26 cellular contexts compared by ENCODE assay signal in the genomic region with DNA sequence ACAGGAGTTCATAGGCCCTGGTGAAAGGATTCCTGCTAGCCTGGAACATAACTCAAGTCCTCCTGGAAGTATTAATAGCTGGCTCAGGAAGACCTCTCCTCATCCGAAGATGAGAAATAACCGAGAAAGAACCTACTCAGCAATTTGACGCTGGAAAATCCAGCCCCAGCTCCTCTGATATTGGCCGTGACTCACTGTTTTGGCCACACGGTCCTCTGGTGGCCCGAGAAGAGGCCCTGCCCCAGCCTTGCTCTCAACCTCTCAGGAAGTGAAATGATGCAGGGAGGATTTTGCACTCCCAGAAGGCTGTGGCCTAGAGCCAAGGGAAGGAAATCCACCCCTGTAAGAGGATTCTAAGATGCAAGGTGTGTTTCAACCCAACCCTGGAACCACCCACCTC.
A peak's percentile ranks its signal among the peaks of the same experiment; 100 is the strongest.
DNase-seq lines count a peak whose midpoint lies in the region; ATAC-seq, FAIRE-seq and TF ChIP-seq lines count a peak whose summit lies in the region.
"Had no signal": no experiment of that assay in that cellular context is flagged by ENCODE, and none has a peak within 500 bp of the region (broad histone marks: within the 10 kb centered on the region; RNA-seq: fewer than 3 reads in every experiment).

No MANE protein-coding gene starts in this region.

- no peak overlapping the region for H2BK120ac ChIP-seq in IMR-90 (ENCODE audit: low read depth, low read length)

- no peak overlapping the region for H2BK20ac ChIP-seq in IMR-90 (ENCODE audit: low read depth, low read length)

- H4K91ac ChIP-seq in IMR-90 (ENCODE audit: insufficient read depth, low read depth, low read length): no peak overlapping the region

- H3K4me1 Mint-ChIP-seq in CD4-positive, alpha-beta memory T cell: peaks cover 0 to 19% (median 6%) of the 10 kb centered on the region in 4 donors
- H3K4me1 Mint-ChIP-seq in CD8-positive, alpha-beta T cell (ENCODE audit: low read depth): no peaks in the 10 kb centered on the region
- H3K4me1 Mint-ChIP-seq: neural crest cell had no signal

- no peak overlapping the region for H2AK9ac ChIP-seq in IMR-90 (replicated peaks; ENCODE audit: low read depth, low read length, poor library complexity)

- 95% methylated on average over 4 of the region's 6 CpGs; no CpG with 5 or more reads in 1 of the 2 experiments for WGBS in IMR-90 (ENCODE audit: extremely low coverage in 2 of 2, insufficient read length in 1 of 2), 2 experiments
- WGBS in HepG2 (ENCODE audit: low lambda C conversion rate): 0% methylated on average over 2 of the region's 6 CpGs

- H4K5ac ChIP-seq in IMR-90 (ENCODE audit: low read depth, low read length): no peak overlapping the region

- 0 out of 2 replicates have a peak overlapping the region, but pooled peaks have one; percentile 32 for H3K14ac ChIP-seq in IMR-90 (replicated peaks; ENCODE audit: low read depth, low read length)

- ATAC-seq in IMR-90 (ENCODE audit: low read depth): no peak
- 0 out of 3 replicates have a peak, but pooled peaks have one; percentile 21 for ATAC-seq in HepG2
- ATAC-seq in GM21360 (IDR thresholded peaks at IDR 0.05; ENCODE audit: unreplicated experiment): no peak
- ATAC-seq in CD8-positive, alpha-beta T cell: no peak
- ATAC-seq: activated CD8-positive, alpha-beta T cell treated with anti-CD3 and anti-CD28 coated beads for 36 hours; left lobe of liver; mucosa of descending colon; psoas muscle; stimulated activated naive B cell treated with anti-CD40 and anti-IgM and Interleukin-4, amounts not matched to agents 10 μg/mL and 1 μg/mL and 100 μg/mL, for 72 hours had no signal

- BruUV-seq in IMR-90 (replicated peaks; lab: Mats Ljungman, UMichigan) (no TSS peak), HepG2 (replicated peaks; lab: Mats Ljungman, UMichigan) (no TSS peak)

- H3K27me3 ChIP-seq in BLaER1 treated with 17β-estradiol and CSF1 and Interleukin-3, amounts not matched to agents 10 nM and 100 nM: no peaks in the 10 kb centered on the region
- H3K27me3 ChIP-seq in IMR-90 (ENCODE audit: control insufficient read depth, insufficient read depth, low read length) (peaks cover 3% of the 10 kb centered on the region; the same call in 1 of the 2 replicates), HepG2 (ENCODE audit: control insufficient read depth in 1 of 2, insufficient read depth in 2 of 2, low read length in 2 of 2) (no peaks in the 10 kb centered on the region)
- H3K27me3 ChIP-seq in CD4-positive, alpha-beta memory T cell (ENCODE audit: insufficient read depth, low read length): no peaks in the 10 kb centered on the region
- H3K27me3 ChIP-seq in CD8-positive, alpha-beta T cell (ENCODE audit: insufficient read depth, low read length): no peaks in the 10 kb centered on the region

- peak overlapping the region; percentile 53 to 85 (median 71) for H3K4me2 ChIP-seq in BLaER1 treated with 17β-estradiol and CSF1 and Interleukin-3, amounts not matched to agents 10 nM and 100 nM
- H3K4me2 ChIP-seq in IMR-90 (ENCODE audit: low read depth, low read length): no peak overlapping the region
- H3K4me2 ChIP-seq in HepG2 (ENCODE audit: low read depth, low read length): no peak overlapping the region

- no peak overlapping the region for H2AK5ac ChIP-seq in IMR-90 (ENCODE audit: low read depth, low read length)

- no peak overlapping the region for H2BK5ac ChIP-seq in IMR-90 (ENCODE audit: low read depth, low read length, poor library complexity, severe bottlenecking)

- H3K18ac ChIP-seq in IMR-90 (ENCODE audit: low read depth, low read length): no peak overlapping the region

- DNase-seq in IMR-90: no peak
- peak; percentile 4 for DNase-seq in astrocyte of the spinal cord (ENCODE audit: low read depth, low spot score)
- no peak for DNase-seq in HepG2 (ENCODE audit: low spot score)
- DNase-seq in SKM-1 treated with dmso at 0.1 percent for 144 hours (lab: John Stamatoyannopoulos, UW; ENCODE audit: unreplicated experiment): no peak
- no peak for DNase-seq in CD4-positive, alpha-beta memory T cell
- no peak for DNase-seq in CD8-positive, alpha-beta T cell
- DNase-seq: activated CD4-positive, CD25-positive, alpha-beta regulatory T cell treated with anti-CD3 and anti-CD28 coated beads, Interleukin-2, amount 50 U/mL, for 72 hours; activated CD8-positive, alpha-beta T cell treated with anti-CD3 and anti-CD28 coated beads for 36 hours; activated gamma-delta T cell treated with Interleukin-2 at 50 U/mL for 16 hours; CD4-positive, alpha-beta T cell; cortex of kidney; GF-D8; mucosa of descending colon; NCI-H1694; NCI-H526 treated with DMSO at 0.1 percent for 48 hours; psoas muscle; stimulated activated CD4-positive, alpha-beta T cell treated with anti-CD3 and anti-CD28 coated beads, Interleukin-2, amount 100 ng/mL, for 48 hours; stimulated activated naive B cell treated with anti-CD40 and anti-IgM and Interleukin-4, amounts not matched to agents 10 μg/mL and 1 μg/mL and 100 μg/mL, for 72 hours; T1000 had no signal

- H2AFZ ChIP-seq in IMR-90 (replicated peaks; ENCODE audit: low read length, poor library complexity) (peak overlapping the region; percentile 18), HepG2 (ENCODE audit: low read length) (no peak overlapping the region)

- H3K4me3 Mint-ChIP-seq in CD4-positive, alpha-beta memory T cell: no peak overlapping the region
- H3K4me3 Mint-ChIP-seq in CD8-positive, alpha-beta T cell: no peak overlapping the region
- H3K4me3 Mint-ChIP-seq: activated CD8-positive, alpha-beta T cell treated with anti-CD3 and anti-CD28 coated beads for 36 hours; CD4-positive, alpha-beta T cell; neural crest cell; stimulated activated naive B cell treated with anti-CD40 and anti-IgM and Interleukin-4, amounts not matched to agents 10 μg/mL and 1 μg/mL and 100 μg/mL, for 72 hours had no signal

- H2BK15ac ChIP-seq in IMR-90 (ENCODE audit: low read depth, low read length): no peak overlapping the region

- no peak overlapping the region for H4K8ac ChIP-seq in IMR-90 (ENCODE audit: low read depth in 2 of 2, low read length in 2 of 2)

- no peak overlapping the region for H3K27ac Mint-ChIP-seq in CD4-positive, alpha-beta memory T cell
- no peak overlapping the region for H3K27ac Mint-ChIP-seq in CD8-positive, alpha-beta T cell
- H3K27ac Mint-ChIP-seq: activated CD8-positive, alpha-beta T cell treated with anti-CD3 and anti-CD28 coated beads for 36 hours; CD4-positive, alpha-beta T cell had no signal

- H3K79me2 ChIP-seq in HepG2 (ENCODE audit: insufficient read depth, low read length): no peaks in the 10 kb centered on the region

- POLR2A ChIA-PET in IMR-90 (lab: Charles Lee; ENCODE audit: unreplicated experiment) (no interaction called here), HepG2 (lab: Yijun Ruan, JAX) (interaction anchor here (0.6 kb wide), 1 partner anchor 10 kb away, joined by 3 read pairs; no protein-coding TSS in a partner anchor)
- POLR2A ChIA-PET in CD4-positive, alpha-beta memory T cell (lab: Charles Lee; ENCODE audit: partially characterized antibody): interaction anchor here (0.6 kb wide), 1 partner anchor 192 kb away, joined by 5 read pairs; no protein-coding TSS in a partner anchor
- POLR2A ChIA-PET in CD8-positive, alpha-beta T cell (lab: Charles Lee): no interaction called here

- no peaks in the 10 kb centered on the region for H3K9me1 ChIP-seq in IMR-90 (ENCODE audit: insufficient read depth, low read length)

- dilution Hi-C loops in IMR-90 (cut with HindIII; ENCODE audit: low sequenced_read_pairs, unreplicated experiment): no loop called here

- H3K27ac ChIP-seq in BLaER1 treated with 17β-estradiol and CSF1 and Interleukin-3, amounts not matched to agents 10 nM and 100 nM: peak overlapping the region in 10 of 11 experiments; percentile 30 to 96 (median 76); a peak in 21 of 22 replicates
- H3K27ac ChIP-seq in IMR-90 (ENCODE audit: insufficient read depth, low read length): no peak overlapping the region
- H3K27ac ChIP-seq in HepG2 (ENCODE audit: extremely low read length, insufficient read depth, low read length): no peak overlapping the region
- H3K27ac ChIP-seq in CD4-positive, alpha-beta memory T cell (ENCODE audit: low read depth, low read length): no peak overlapping the region
- no peak overlapping the region for H3K27ac ChIP-seq in CD8-positive, alpha-beta T cell (ENCODE audit: low read depth, low read length)
- H3K27ac ChIP-seq: psoas muscle, skin epidermis had no signal

- H4K20me1 ChIP-seq in BLaER1 treated with 17β-estradiol and CSF1 and Interleukin-3, amounts not matched to agents 10 nM and 100 nM: no peaks in the 10 kb centered on the region
- H4K20me1 ChIP-seq in IMR-90 (ENCODE audit: insufficient read depth, low read length): no peaks in the 10 kb centered on the region
- H4K20me1 ChIP-seq in HepG2 (ENCODE audit: insufficient read depth, low read length): no peaks in the 10 kb centered on the region

- no peaks in the 10 kb centered on the region for H3K79me1 ChIP-seq in IMR-90 (ENCODE audit: low read depth in 1 of 2, low read length in 2 of 2)

- TF ChIP-seq EP300 in HepG2 (IDR thresholded peaks at IDR 0.05; ENCODE audit: low read depth in 2 of 2, low read length in 2 of 2) (no peak), HepG2 (CRISPR knock-in tag; IDR thresholded peaks at IDR 0.05; ENCODE audit: borderline replicate concordance) (no peak)

- in situ Hi-C loops in IMR-90 (cut with MboI; ENCODE audit: low sequenced_read_pairs) (no loop called here), astrocyte of the spinal cord (cut with HindIII; ENCODE audit: low sequenced_read_pairs) (no loop called here), HepG2 (cut with HindIII; ENCODE audit: extremely low pct_ligation_motif_present, low pct_unique_long_range_greater_than_20kb) (no loop called here)

- no peaks in the 10 kb centered on the region for H3K36me3 Mint-ChIP-seq in CD4-positive, alpha-beta memory T cell
- no peaks in the 10 kb centered on the region for H3K36me3 Mint-ChIP-seq in CD8-positive, alpha-beta T cell
- H3K36me3 Mint-ChIP-seq: stimulated activated naive B cell treated with anti-CD40 and anti-IgM and Interleukin-4, amounts not matched to agents 10 μg/mL and 1 μg/mL and 100 μg/mL, for 72 hours had no signal

- TF ChIP-seq POLR2A in IMR-90 (IDR thresholded peaks at IDR 0.05; ENCODE audit: low read depth, low read length) (no peak), HepG2 (IDR thresholded peaks at IDR 0.05; ENCODE audit: insufficient read depth in 1 of 2, low read depth in 2 of 2, low read length in 2 of 2) (no peak)

- peak overlapping the region in 10 of 11 experiments; percentile 5 to 72 (median 55); a peak in 12 of 22 replicates for H3K9ac ChIP-seq in BLaER1 treated with 17β-estradiol and CSF1 and Interleukin-3, amounts not matched to agents 10 nM and 100 nM
- no peak overlapping the region for H3K9ac ChIP-seq in IMR-90 (ENCODE audit: low read depth, low read length)
- no peak overlapping the region for H3K9ac ChIP-seq in HepG2 (ENCODE audit: insufficient read depth, low read depth, low read length)

- no peak overlapping the region for H3K4ac ChIP-seq in IMR-90 (ENCODE audit: low read depth, low read length)

- CTCF ChIA-PET in IMR-90 (lab: Yijun Ruan, JAX): interaction anchor here (0.7 kb wide), 1 partner anchor 185 kb away, joined by 3 read pairs; no protein-coding TSS in a partner anchor
- CTCF ChIA-PET in HepG2 (lab: Yijun Ruan, JAX; ENCODE audit: low intra/inter-chr PET ratio, low total read pairs): no interaction called here
- CTCF ChIA-PET in CD4-positive, alpha-beta memory T cell (lab: Charles Lee; ENCODE audit: partially characterized antibody): no interaction called here
- CTCF ChIA-PET in CD8-positive, alpha-beta T cell (lab: Charles Lee): interaction anchor here (0.6 kb wide), 1 partner anchor 222 kb away, joined by 3 read pairs; no protein-coding TSS in a partner anchor

- TF ChIP-seq CTCF in IMR-90 (conservative IDR thresholded peaks at IDR 0.05; ENCODE audit: low read depth, low read length) (no peak), astrocyte of the spinal cord (IDR thresholded peaks at IDR 0.05; ENCODE audit: low read depth, low read length) (no peak), HepG2 (CRISPR knock-in tag; IDR thresholded peaks at IDR 0.05) (no peak)
- no peak for TF ChIP-seq CTCF in CD8-positive, alpha-beta T cell (IDR thresholded peaks at IDR 0.05)

- H3K56ac ChIP-seq in IMR-90 (ENCODE audit: extremely low read depth, insufficient read depth, low read length): no peak overlapping the region

- FAIRE-seq in HepG2 (lab: Jason Lieb, UNC): no peak
- FAIRE-seq: bronchial epithelial cell had no signal

- H3K36me3 ChIP-seq in BLaER1 treated with 17β-estradiol and CSF1 and Interleukin-3, amounts not matched to agents 10 nM and 100 nM: no peaks in the 10 kb centered on the region
- no peaks in the 10 kb centered on the region for H3K36me3 ChIP-seq in IMR-90 (ENCODE audit: control insufficient read depth, insufficient read depth, low read length)
- H3K36me3 ChIP-seq in HepG2 (replicated peaks in 1 of 2; ENCODE audit: control insufficient read depth in 1 of 2, insufficient read depth in 2 of 2, low read length in 2 of 2): no peaks in the 10 kb centered on the region
- no peaks in the 10 kb centered on the region for H3K36me3 ChIP-seq in CD4-positive, alpha-beta memory T cell (ENCODE audit: insufficient read depth, low read length)
- H3K36me3 ChIP-seq in CD8-positive, alpha-beta T cell (ENCODE audit: insufficient read depth, low read length): no peaks in the 10 kb centered on the region
- H3K36me3 ChIP-seq: thoracic aorta had no signal

- peaks cover 63 to 84% (median 78%) of the 10 kb centered on the region in 10 experiments for H3K4me1 ChIP-seq in BLaER1 treated with 17β-estradiol and CSF1 and Interleukin-3, amounts not matched to agents 10 nM and 100 nM
- H3K4me1 ChIP-seq in IMR-90 (ENCODE audit: control insufficient read depth, insufficient read depth, low read length) (no peaks in the 10 kb centered on the region), HepG2 (ENCODE audit: insufficient read depth, low read length) (peaks cover 11% of the 10 kb centered on the region; the same call in 1 of the 2 replicates)
- peaks cover 11% of the 10 kb centered on the region for H3K4me1 ChIP-seq in CD4-positive, alpha-beta memory T cell (ENCODE audit: insufficient read depth, low read length)
- peaks cover 3% of the 10 kb centered on the region for H3K4me1 ChIP-seq in CD8-positive, alpha-beta T cell (ENCODE audit: insufficient read depth, low read length)
- H3K4me1 ChIP-seq: psoas muscle had no signal

- peak overlapping the region in 1 of 10 experiments; percentile 17; a peak in 2 of 20 replicates for H3K4me3 ChIP-seq in BLaER1 treated with 17β-estradiol and CSF1 and Interleukin-3, amounts not matched to agents 10 nM and 100 nM
- no peak overlapping the region for H3K4me3 ChIP-seq in IMR-90 (ENCODE audit: insufficient read depth, low read depth, low read length)
- no peak overlapping the region for H3K4me3 ChIP-seq in astrocyte of the spinal cord (ENCODE audit: low read depth, low read length)
- H3K4me3 ChIP-seq in HepG2 (replicated peaks in 1 of 3; ENCODE audit: insufficient read depth in 1 of 3, low read depth in 2 of 3, low read length in 3 of 3): no peak overlapping the region
- H3K4me3 ChIP-seq in CD4-positive, alpha-beta memory T cell (ENCODE audit: low read length in 2 of 2): no peak overlapping the region
- H3K4me3 ChIP-seq in CD8-positive, alpha-beta T cell (ENCODE audit: low read depth, low read length): no peak overlapping the region
- H3K4me3 ChIP-seq: mucosa of descending colon, psoas muscle, skin epidermis, thoracic aorta had no signal

- TF ChIP-seq RAD21 in IMR-90 (IDR thresholded peaks at IDR 0.05; ENCODE audit: low read length): no peak
- no peak for TF ChIP-seq RAD21 in HepG2 (CRISPR knock-in tag; IDR thresholded peaks at IDR 0.05)

- peaks cover 0 to 6% (median 0%) of the 10 kb centered on the region in 8 donors for H3K9me3 Mint-ChIP-seq in CD4-positive, alpha-beta memory T cell
- no peaks in the 10 kb centered on the region for H3K9me3 Mint-ChIP-seq in CD8-positive, alpha-beta T cell
- H3K9me3 Mint-ChIP-seq: activated CD8-positive, alpha-beta T cell treated with anti-CD3 and anti-CD28 coated beads for 36 hours; CD4-positive, alpha-beta T cell; neural crest cell had no signal

- peaks cover 3 to 6% of the 10 kb centered on the region in 2 donors for H3K27me3 Mint-ChIP-seq in CD4-positive, alpha-beta memory T cell
- H3K27me3 Mint-ChIP-seq in CD8-positive, alpha-beta T cell (ENCODE audit: low read depth): peaks cover 17% of the 10 kb centered on the region

- intact Hi-C loops in IMR-90 (cut with micrococcal nuclease) (no loop called here), HepG2 (cut with micrococcal nuclease; ENCODE audit: unreplicated experiment) (no loop called here)
- intact Hi-C loops in CD4-positive, alpha-beta memory T cell (cut with micrococcal nuclease): no loop called here
- intact Hi-C loops in CD8-positive, alpha-beta T cell (cut with DNase I, micrococcal nuclease): no loop called here

- no peak overlapping the region for H3K23ac ChIP-seq in IMR-90 (ENCODE audit: low read depth, low read length)

- peaks cover 0 to 8% (median 0%) of the 10 kb centered on the region in 11 experiments; a peak in 3 of 22 replicates for H3K9me3 ChIP-seq in BLaER1 treated with 17β-estradiol and CSF1 and Interleukin-3, amounts not matched to agents 10 nM and 100 nM (replicated peaks in 1 of 11)
- H3K9me3 ChIP-seq in IMR-90 (ENCODE audit: control insufficient read depth, insufficient read depth, low read length) (no peaks in the 10 kb centered on the region), HepG2 (ENCODE audit: low read length) (no peaks in the 10 kb centered on the region)
- no peaks in the 10 kb centered on the region for H3K9me3 ChIP-seq in CD4-positive, alpha-beta memory T cell (ENCODE audit: control insufficient read depth in 1 of 2, low read length in 2 of 2)
- no peaks in the 10 kb centered on the region for H3K9me3 ChIP-seq in CD8-positive, alpha-beta T cell (ENCODE audit: low read length)
- H3K9me3 ChIP-seq: mucosa of descending colon, psoas muscle, thoracic aorta had no signal

Comparison
In these comparisons a context has a peak if more than half of its experiments do, and no peak if none do; other contexts are left out.
1. H3K27ac ChIP-seq: peak in BLaER1 treated with 17β-estradiol and CSF1 and Interleukin-3, amounts not matched to agents 10 nM and 100 nM (10 of 11); none in IMR-90 (single experiment), HepG2 (single experiment), CD4-positive, alpha-beta memory T cell (single experiment) and CD8-positive, alpha-beta T cell (single experiment).
2. H3K4me2 ChIP-seq: peak in BLaER1 treated with 17β-estradiol and CSF1 and Interleukin-3, amounts not matched to agents 10 nM and 100 nM (11 of 11); none in IMR-90 (single experiment) and HepG2 (single experiment).
3. H3K9ac ChIP-seq: peak in BLaER1 treated with 17β-estradiol and CSF1 and Interleukin-3, amounts not matched to agents 10 nM and 100 nM (10 of 11); none in IMR-90 (single experiment) and HepG2 (single experiment).
4. CTCF ChIA-PET loops: an anchor here in IMR-90 (0.7 kb wide) and CD8-positive, alpha-beta T cell (0.6 kb wide); none called in HepG2 and CD4-positive, alpha-beta memory T cell.
5. POLR2A ChIA-PET loops: an anchor here in HepG2 (0.6 kb wide) and CD4-positive, alpha-beta memory T cell (0.6 kb wide); none called in IMR-90 and CD8-positive, alpha-beta T cell.